Comparison of ENCODE assay signal across 12 cellular contexts in genomic region chr4:56289934-56290333, GRCh38.
DNase-seq lines count a peak whose midpoint lies in the region; ATAC-seq lines count a peak whose summit lies in the region.
"Had no signal": no experiment of that assay in that cellular context is flagged by ENCODE, and none has a peak within 500 bp of the region (broad histone marks: within the 10 kb centered on the region; RNA-seq: fewer than 3 reads in every experiment).

No MANE protein-coding gene starts in this region.

- H3K36me3 Mint-ChIP-seq in activated T-helper 17 cell treated with anti-CD3 and anti-CD28 coated beads, Interleukin-2, amount 50 U/mL, for 72 hours (ENCODE audit: low read depth), result no peaks in the 10 kb centered on the region
- H3K36me3 Mint-ChIP-seq: CD14-positive monocyte had no signal

- no peak overlapping the region for H3K27ac ChIP-seq in ACC112 (ENCODE audit: low read depth, low read length)

- no peak overlapping the region for H3K27ac Mint-ChIP-seq in activated T-helper 17 cell treated with anti-CD3 and anti-CD28 coated beads, Interleukin-2, amount 50 U/mL, for 72 hours

- H3K27me3 ChIP-seq in ACC112 (ENCODE audit: insufficient read depth, low read length), result peaks cover 9% of the 10 kb centered on the region; the same call in 1 of the 2 replicates
- H3K27me3 ChIP-seq: dorsolateral prefrontal cortex had no signal

- H3K27me3 Mint-ChIP-seq in activated T-helper 17 cell treated with anti-CD3 and anti-CD28 coated beads, Interleukin-2, amount 50 U/mL, for 72 hours, result peaks cover 10% of the 10 kb centered on the region

- ATAC-seq in activated T-helper 17 cell treated with anti-CD3 and anti-CD28 coated beads, Interleukin-2, amount 50 U/mL, for 72 hours (replicated peaks), result peak; percentile 11
- no peak for ATAC-seq in GM19452 (IDR thresholded peaks at IDR 0.05; ENCODE audit: unreplicated experiment)
- ATAC-seq in GM18870 (IDR thresholded peaks at IDR 0.05; ENCODE audit: unreplicated experiment), result no peak

- H3K4me3 ChIP-seq in ACC112 (ENCODE audit: low read depth, low read length), result peak overlapping the region; percentile 68

- H3K79me2 ChIP-seq in ACC112 (ENCODE audit: control insufficient read depth, insufficient read depth, low read length, unreplicated experiment), result no peaks in the 10 kb centered on the region

- peaks cover 4% of the 10 kb centered on the region for H3K9me3 Mint-ChIP-seq in activated T-helper 17 cell treated with anti-CD3 and anti-CD28 coated beads, Interleukin-2, amount 50 U/mL, for 72 hours

- peak; percentile 17 for DNase-seq in ELF-1 (ENCODE audit: low read depth, low spot score)
- peak; percentile 42 for DNase-seq in medulla oblongata (ENCODE audit: extremely low spot score)
- DNase-seq in GM19240 (ENCODE audit: insufficient read length, low spot score), result no peak
- no peak for DNase-seq in AML-193 (lab: John Stamatoyannopoulos, UW)
- DNase-seq: activated naive CD4-positive, alpha-beta T cell treated with anti-CD3 and anti-CD28 coated beads, Interleukin-2, amount 50 U/mL, for 16 hours; dorsolateral prefrontal cortex; Kasumi-1 had no signal

- peaks cover 10% of the 10 kb centered on the region for H3K4me1 Mint-ChIP-seq in activated T-helper 17 cell treated with anti-CD3 and anti-CD28 coated beads, Interleukin-2, amount 50 U/mL, for 72 hours

- H3K36me3 ChIP-seq in ACC112 (ENCODE audit: insufficient read depth, low read length), result no peaks in the 10 kb centered on the region

- peak overlapping the region; percentile 50 for H3K4me3 Mint-ChIP-seq in activated T-helper 17 cell treated with anti-CD3 and anti-CD28 coated beads, Interleukin-2, amount 50 U/mL, for 72 hours
- H3K4me3 Mint-ChIP-seq: CD14-positive monocyte had no signal

- peak overlapping the region; percentile 28 for H2AFZ ChIP-seq in ACC112 (ENCODE audit: low read length, unreplicated experiment)

- H3K4me1 ChIP-seq in ACC112 (ENCODE audit: control insufficient read depth, insufficient read depth, low read length, unreplicated experiment), result no peaks in the 10 kb centered on the region

Comparison
In these comparisons a context has a peak if more than half of its experiments do, and no peak if none do; other contexts are left out.
1. DNase-seq: peak in ELF-1 (single experiment) and medulla oblongata (single experiment); none in GM19240 (single experiment) and AML-193 (0 of 2).